Comparison of ENCODE assay signal across 1 cellular context in the genomic region with DNA sequence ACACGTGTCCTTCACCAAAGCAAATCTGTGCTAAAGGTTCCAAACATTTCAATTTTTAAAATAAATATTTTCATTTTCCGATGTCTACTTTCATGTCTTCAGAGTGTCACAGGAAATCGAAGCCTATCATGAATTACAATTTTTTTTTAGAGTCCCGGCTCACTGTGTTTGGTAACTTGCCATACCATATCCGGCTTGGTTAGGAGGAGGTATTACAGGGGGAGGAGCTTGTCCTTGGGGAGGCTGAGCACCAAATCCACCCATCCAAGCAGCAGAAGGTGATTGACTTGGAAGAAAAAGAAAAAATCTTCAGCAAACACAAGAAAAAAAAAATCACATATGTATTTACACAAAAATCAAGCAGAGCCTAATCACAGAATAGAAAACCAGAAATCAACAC.
TF ChIP-seq lines count a peak whose summit lies in the region.

No MANE protein-coding gene starts in this region.

TF ChIP-seq in IMR-90, 13 proteins besides CTCF, POLR2A, EP300 and RAD21:
- no peak for TF ChIP-seq CEBPB (IDR thresholded peaks at IDR 0.05; ENCODE audit: low read depth, low read length)
- TF ChIP-seq SMC3 (IDR thresholded peaks at IDR 0.05; ENCODE audit: low read depth, low read length), result no peak
